Comparison of ENCODE assay signal across 8 cellular contexts in genomic region chr17:39982069-39982371, GRCh38. TPM values are rescaled to one million over a fixed set of nuclear protein-coding genes. Genes with fewer than 3 reads are reported as not detected.
DNase-seq lines count a peak whose midpoint lies in the region; ATAC-seq and TF ChIP-seq lines count a peak whose summit lies in the region.

No MANE protein-coding gene starts in this region.

- in situ Hi-C loops in astrocyte of the cerebellum (cut with HindIII; ENCODE audit: low sequenced_read_pairs), result no loop called here
- in situ Hi-C loops in transverse colon (cut with MboI; ENCODE audit: low pct_ligation_motif_present in 1 of 4, low pct_unique_long_range_greater_than_20kb in 1 of 4, low sequenced_read_pairs in 3 of 4), result no loop called here

- H3K4me3 ChIP-seq in astrocyte of the cerebellum (ENCODE audit: low read depth, low read length) (peak overlapping the region; percentile 88), lower lobe of right lung (peak overlapping the region; percentile 92), transverse colon (peak overlapping the region; percentile 87 to 99 (median 92)), aorta (ENCODE audit: low read length in 2 of 2) (peak overlapping the region in 1 of 2 donors; percentile 72)

- peak overlapping the region; percentile 86 for H3K4me3 Mint-ChIP-seq in activated naive CD4-positive, alpha-beta T cell treated with anti-CD3 and anti-CD28 coated beads, Interleukin-2, amount 10 ng/mL, durations not matched to agents 7 days and 5 days

- 25% methylated on average over 2 of the region's 2 CpGs; no CpG with 5 or more reads in 1 of the 2 donors for WGBS in transverse colon (ENCODE audit: low coverage in 1 of 2), 2 donors
- 48 to 61% methylated on average over 2 of the region's 2 CpGs for WGBS in aorta, 2 donors

- TF ChIP-seq CTCF in astrocyte of the cerebellum (IDR thresholded peaks at IDR 0.05; ENCODE audit: low read depth, low read length, missing control alignments) (no peak), lower lobe of right lung (IDR thresholded peaks at IDR 0.05) (no peak), transverse colon (IDR thresholded peaks at IDR 0.05) (no peak)

- H3K27ac Mint-ChIP-seq in activated naive CD4-positive, alpha-beta T cell treated with anti-CD3 and anti-CD28 coated beads, Interleukin-2, amount 10 ng/mL, durations not matched to agents 7 days and 5 days, result peak overlapping the region; percentile 93

- peaks cover 29% of the 10 kb centered on the region for H3K36me3 Mint-ChIP-seq in activated naive CD4-positive, alpha-beta T cell treated with anti-CD3 and anti-CD28 coated beads, Interleukin-2, amount 10 ng/mL, durations not matched to agents 7 days and 5 days

- TF ChIP-seq EP300 in transverse colon (IDR thresholded peaks at IDR 0.05; ENCODE audit: low read depth), result no peak

- peaks cover 33% of the 10 kb centered on the region for H3K4me1 Mint-ChIP-seq in activated naive CD4-positive, alpha-beta T cell treated with anti-CD3 and anti-CD28 coated beads, Interleukin-2, amount 10 ng/mL, durations not matched to agents 7 days and 5 days

- H3K9me3 ChIP-seq in lower lobe of right lung (no peaks in the 10 kb centered on the region), transverse colon (no peaks in the 10 kb centered on the region), aorta (ENCODE audit: control insufficient read depth, low read length) (no peaks in the 10 kb centered on the region)

- no peaks in the 10 kb centered on the region for H3K9me3 Mint-ChIP-seq in activated naive CD4-positive, alpha-beta T cell treated with anti-CD3 and anti-CD28 coated beads, Interleukin-2, amount 10 ng/mL, durations not matched to agents 7 days and 5 days

- H3K36me3 ChIP-seq in lower lobe of right lung (peaks cover 30% of the 10 kb centered on the region), transverse colon (peaks cover 0 to 29% (median 12%) of the 10 kb centered on the region in 4 donors), aorta (ENCODE audit: control insufficient read depth in 1 of 2, insufficient read depth in 2 of 2, low read length in 1 of 2) (peaks cover 0 to 9% of the 10 kb centered on the region in 2 donors)

- H3K27me3 ChIP-seq in lower lobe of right lung (ENCODE audit: low read depth) (no peaks in the 10 kb centered on the region), transverse colon (no peaks in the 10 kb centered on the region), aorta (ENCODE audit: control insufficient read depth in 1 of 2, insufficient read depth in 2 of 2, low read length in 1 of 2) (no peaks in the 10 kb centered on the region)

- TF ChIP-seq POLR2A in transverse colon (IDR thresholded peaks at IDR 0.05), result no peak

- intact Hi-C loops in lower lobe of right lung (cut with DNase I), result no loop called here
- intact Hi-C loops in transverse colon (cut with DNase I; ENCODE audit: low total_unique reads), result no loop called here
- intact Hi-C loops in aorta (cut with DNase I), result loop anchor here in 1 of 2 donors (10.0 kb wide), 1 partner anchor 107 kb away; no protein-coding TSS in a partner anchor

- no peak for DNase-seq in activated naive CD4-positive, alpha-beta T cell treated with anti-CD3 and anti-CD28 coated beads, Interleukin-2, amount 10 ng/mL, durations not matched to agents 7 days and 5 days
- no peak for DNase-seq in activated naive CD4-positive, alpha-beta T cell treated with Interleukin-2 at 50 U/mL for 16 hours
- no peak for DNase-seq in astrocyte of the cerebellum (ENCODE audit: low read depth)
- no peak for DNase-seq in lower lobe of right lung
- DNase-seq in transverse colon, result no peak
- DNase-seq in aorta, result no peak
- no peak for DNase-seq in germinal center (ENCODE audit: low spot score)

- H3K4me1 ChIP-seq in lower lobe of right lung (peaks cover 29% of the 10 kb centered on the region), transverse colon (peaks cover 17 to 28% (median 20%) of the 10 kb centered on the region in 4 donors), aorta (ENCODE audit: control insufficient read depth in 1 of 2, insufficient read depth in 2 of 2, low read length in 2 of 2) (peaks cover 0 to 3% of the 10 kb centered on the region in 2 donors)

- H3K27me3 Mint-ChIP-seq in activated naive CD4-positive, alpha-beta T cell treated with anti-CD3 and anti-CD28 coated beads, Interleukin-2, amount 10 ng/mL, durations not matched to agents 7 days and 5 days, result peaks cover 22% of the 10 kb centered on the region

- CTCF ChIA-PET in activated naive CD4-positive, alpha-beta T cell treated with anti-CD3 and anti-CD28 coated beads, Interleukin-2, amount 10 ng/mL, durations not matched to agents 7 days and 5 days (lab: Charles Lee), result interaction anchor here (1.1 to 4.0 kb wide), 4 partner anchors 26 to 360 kb away, joined by 4 to 53 read pairs (median 6); no protein-coding TSS in a partner anchor

- no peak for ATAC-seq in lower lobe of right lung
- ATAC-seq in HG03095 (IDR thresholded peaks at IDR 0.05; ENCODE audit: unreplicated experiment), result no peak
- no peak for ATAC-seq in aorta (ENCODE audit: low FRiP score)

- H3K27ac ChIP-seq in lower lobe of right lung (no peak overlapping the region), transverse colon (peak overlapping the region; percentile 94 to 99 (median 98)), aorta (ENCODE audit: low read depth in 1 of 2, low read length in 2 of 2) (no peak overlapping the region)

RNA-seq across cellular contexts. Expression of gene PSMD3, which starts 1.4 kb away (rescaled TPM):
- total RNA-seq in lower lobe of right lung (79.3 TPM), transverse colon (100 to 1,000 TPM in 3 of 4 donors, 10 to 100 TPM in 1; 80.7 to 117 (median 112) TPM), aorta (10 to 100 TPM; 60.5 to 60.9 TPM)
- polyA plus RNA-seq in aorta, result 10 to 100 TPM; 27.0 to 59.3 TPM

RNA-seq across cellular contexts. Expression of gene GSDMA, which starts 19.2 kb away (rescaled TPM):
- total RNA-seq in lower lobe of right lung (0.62 TPM), transverse colon (1 to 10 TPM in 1 of 4 donors, not detected in 3; 3.7 TPM), aorta (1 to 10 TPM; 1.2 to 6.2 TPM)
- under 1 TPM in 1 of 2 donors, not detected in 1; 0.28 TPM for polyA plus RNA-seq in aorta

RNA-seq across cellular contexts. Expression of gene CSF3, which starts 33.2 kb away (rescaled TPM):
- total RNA-seq in lower lobe of right lung (1.9 TPM), transverse colon (10 to 100 TPM in 1 of 4 donors, 1 to 10 TPM in 1, not detected in 2; 2.6 to 38.9 TPM), aorta (1 to 10 TPM in 1 of 2 donors, under 1 TPM in 1; 0.39 to 5.4 TPM)
- polyA plus RNA-seq in aorta, result 1 to 10 TPM in 1 of 2 donors, not detected in 1; 2.7 TPM

RNA-seq across cellular contexts. Expression of gene LRRC3C, which starts 54.5 kb away (rescaled TPM):
- total RNA-seq in lower lobe of right lung (not detected), transverse colon (not detected), aorta (not detected)
- not detected for polyA plus RNA-seq in aorta

RNA-seq across cellular contexts. Expression of gene ORMDL3, which starts 54.6 kb away (rescaled TPM):
- total RNA-seq in lower lobe of right lung (61.3 TPM), transverse colon (10 to 100 TPM; 47.4 to 78.9 (median 56.7) TPM), aorta (10 to 100 TPM; 44.2 to 45.0 TPM)
- 10 to 100 TPM; 50.4 to 74.0 TPM for polyA plus RNA-seq in aorta

Comparison
In these comparisons a context has a peak if more than half of its experiments do, and no peak if none do; other contexts are left out.
1. H3K27ac ChIP-seq: peak in transverse colon (4 of 4); none in lower lobe of right lung (single experiment) and aorta (0 of 2).